Comparison of ENCODE assay signal across 7 cellular contexts in genomic region chr11:85685131-85685819, GRCh38.
DNase-seq lines count a peak whose midpoint lies in the region; ATAC-seq and TF ChIP-seq lines count a peak whose summit lies in the region.
"Had no signal": no experiment of that assay in that cellular context is flagged by ENCODE, and none has a peak within 500 bp of the region (broad histone marks: within the 10 kb centered on the region; RNA-seq: fewer than 3 reads in every experiment).

No MANE protein-coding gene starts in this region.

- H3K4me2 ChIP-seq in DND-41 (ENCODE audit: insufficient read depth, low read length): no peak overlapping the region

- ATAC-seq in DND-41 (ENCODE audit: insufficient read depth, low read depth) (peak; percentile 39; the same call in 2 of the 3 replicates), HG03354 (IDR thresholded peaks at IDR 0.05; ENCODE audit: poor library complexity, severe bottlenecking, unreplicated experiment) (no peak)

- no peaks in the 10 kb centered on the region for H3K9me3 Mint-ChIP-seq in nephron progenitor cell

- H3K27ac ChIP-seq in DND-41 (ENCODE audit: low read length) (no peak overlapping the region), brain microvascular endothelial cell (peak overlapping the region; percentile 60)

- H3K9ac ChIP-seq in DND-41 (ENCODE audit: low read depth, low read length): no peak overlapping the region

- no peaks in the 10 kb centered on the region for H3K79me2 ChIP-seq in DND-41 (ENCODE audit: insufficient read depth, low read length)

- H3K27me3 ChIP-seq in DND-41 (ENCODE audit: insufficient read depth, low read length, poor library complexity) (peaks cover 28% of the 10 kb centered on the region), brain microvascular endothelial cell (replicated peaks) (no peaks in the 10 kb centered on the region)

- H3K4me3 ChIP-seq in DND-41 (ENCODE audit: low read depth in 1 of 2, low read length in 2 of 2): no peak overlapping the region
- H3K4me3 ChIP-seq in brain microvascular endothelial cell (ENCODE audit: low read depth, low read length): peak overlapping the region; percentile 53

- in situ Hi-C loops in brain microvascular endothelial cell (cut with HindIII; ENCODE audit: low pct_ligation_motif_present, low sequenced_read_pairs): no loop called here

- H3K36me3 ChIP-seq in DND-41 (ENCODE audit: insufficient read depth, low read length) (no peaks in the 10 kb centered on the region), brain microvascular endothelial cell (replicated peaks) (no peaks in the 10 kb centered on the region)

- no peaks in the 10 kb centered on the region for H3K9me3 ChIP-seq in DND-41 (ENCODE audit: insufficient read depth, low read length, severe bottlenecking)

- H3K27ac Mint-ChIP-seq in nephron progenitor cell: peak overlapping the region; percentile 68

- peaks cover 13% of the 10 kb centered on the region for H3K4me1 Mint-ChIP-seq in nephron progenitor cell

- H2AFZ ChIP-seq in DND-41 (ENCODE audit: low read depth, low read length): no peak overlapping the region

- DNase-seq in DND-41 (no peak), brain microvascular endothelial cell (no peak), nephron progenitor cell (no peak), dedifferentiated amniotic fluid mesenchymal stem cell (ENCODE audit: extremely low spot score) (no peak), ecto neural progenitor cell (ENCODE audit: low spot score) (no peak)
- DNase-seq: T-helper 1 cell had no signal

- H3K4me1 ChIP-seq in DND-41 (ENCODE audit: insufficient read depth, low read length): no peaks in the 10 kb centered on the region

- H3K27me3 Mint-ChIP-seq in nephron progenitor cell (ENCODE audit: low read depth, poor library complexity): peaks cover 12% of the 10 kb centered on the region

- TF ChIP-seq CTCF in DND-41 (IDR thresholded peaks at IDR 0.05; ENCODE audit: borderline replicate concordance, extremely low read depth, low read length, poor library complexity, severe bottlenecking) (no peak), brain microvascular endothelial cell (IDR thresholded peaks at IDR 0.05; ENCODE audit: low read depth, low read length, missing control alignments) (no peak), nephron progenitor cell (IDR thresholded peaks at IDR 0.05) (no peak)

- no peak overlapping the region for H3K4me3 Mint-ChIP-seq in nephron progenitor cell

- H3K36me3 Mint-ChIP-seq in nephron progenitor cell (ENCODE audit: low read depth): no peaks in the 10 kb centered on the region

- H4K20me1 ChIP-seq in DND-41 (ENCODE audit: insufficient read depth, low read length): no peaks in the 10 kb centered on the region
